Comparison of ENCODE assay signal across 13 cellular contexts in the genomic region with DNA sequence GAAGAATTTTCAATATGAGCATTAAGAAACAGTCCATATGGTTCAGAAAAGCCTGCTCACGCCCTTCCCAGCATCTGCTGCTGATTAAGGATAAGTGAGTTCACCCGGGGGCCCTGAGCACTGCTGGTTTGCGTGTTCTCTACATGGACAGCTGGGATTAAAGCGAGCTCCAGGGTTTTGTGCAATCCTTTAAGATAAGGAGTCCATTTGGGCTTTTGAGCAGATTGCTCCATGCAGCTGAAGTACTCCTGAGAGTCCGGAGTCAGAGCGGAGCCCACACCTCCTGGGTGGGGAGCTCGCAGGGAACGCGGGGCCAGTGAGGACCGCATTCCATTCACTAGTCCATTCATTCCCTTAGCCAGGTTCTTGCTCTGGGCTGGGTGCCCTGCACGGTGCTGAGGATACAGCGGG.
DNase-seq lines count a peak whose midpoint lies in the region; ATAC-seq and TF ChIP-seq lines count a peak whose summit lies in the region.
"Had no signal": no experiment of that assay in that cellular context is flagged by ENCODE, and none has a peak within 500 bp of the region (broad histone marks: within the 10 kb centered on the region; RNA-seq: fewer than 3 reads in every experiment).

No MANE protein-coding gene starts in this region.

- H3K36me3 Mint-ChIP-seq in neural progenitor cell: no peaks in the 10 kb centered on the region

- CTCF ChIA-PET in AG04449 (lab: Yijun Ruan, JAX): interaction anchor here (0.6 to 1.6 kb wide), 3 partner anchors 11 to 43 kb away, joined by 3 to 5 read pairs (median 3); no protein-coding TSS in a partner anchor

- H3K27me3 Mint-ChIP-seq in neural progenitor cell (ENCODE audit: insufficient read depth, low read depth): peaks cover 7% of the 10 kb centered on the region

- H4K20me1 ChIP-seq in neural progenitor cell (ENCODE audit: low read depth): no peaks in the 10 kb centered on the region

- H3K4me2 ChIP-seq in neural progenitor cell: no peak overlapping the region

- H3F3A ChIP-seq in neural progenitor cell (ENCODE audit: low read depth): no peaks in the 10 kb centered on the region

- no peaks in the 10 kb centered on the region for H3K9me3 ChIP-seq in neural progenitor cell (ENCODE audit: low read depth)

- no peaks in the 10 kb centered on the region for H3K9me3 Mint-ChIP-seq in neural progenitor cell
- H3K9me3 Mint-ChIP-seq: T-helper 2 cell treated with Interferon-gamma antibody and Interleukin-4, amounts not matched to agents 5 μg/mL and 100 μg/mL, for 36 hours had no signal

- H3K27ac ChIP-seq in neural progenitor cell: no peak overlapping the region
- H3K27ac ChIP-seq in foreskin keratinocyte: no peak overlapping the region

- peak overlapping the region; percentile 94 for H3K27ac Mint-ChIP-seq in neural progenitor cell
- H3K27ac Mint-ChIP-seq: progenitor cell of endocrine pancreas; T-helper 2 cell treated with Interferon-gamma antibody and Interleukin-4, amounts not matched to agents 5 μg/mL and 100 μg/mL, for 36 hours had no signal

- H3K27me3 ChIP-seq in neural progenitor cell (no peaks in the 10 kb centered on the region), foreskin keratinocyte (peaks cover 7% of the 10 kb centered on the region)

- POLR2A ChIA-PET in AG04449 (lab: Yijun Ruan, JAX): interaction anchor here (0.9 to 2.3 kb wide), 9 partner anchors 10 to 179 kb away, joined by 3 to 20 read pairs (median 5); a partner anchor contains a TSS

- DNase-seq in AG04449 (ENCODE audit: low read depth, low spot score) (peak; percentile 84), NCI-H2171 treated with DMSO at 0.1 percent for 48 hours (lab: John Stamatoyannopoulos, UW) (peak; percentile 90), fibroblast of pulmonary artery (ENCODE audit: low read depth) (peak; percentile 95), neural progenitor cell (ENCODE audit: low spot score) (no peak), foreskin keratinocyte (no peak), NOMO-1 treated with DMSO at 0.1 percent for 48 hours (lab: John Stamatoyannopoulos, UW; ENCODE audit: unreplicated experiment) (no peak), NCI-H446 treated with DMSO at 0.1 percent for 48 hours (lab: John Stamatoyannopoulos, UW) (no peak), NCI-H774 (lab: John Stamatoyannopoulos, UW) (no peak)
- DNase-seq: AML-193, cortex of kidney, Kasumi-1 had no signal

- ATAC-seq in foreskin keratinocyte: no peak

- H2AFZ ChIP-seq in neural progenitor cell (replicated peaks): no peak overlapping the region

- peaks cover 29% of the 10 kb centered on the region for H3K4me1 Mint-ChIP-seq in neural progenitor cell

- TF ChIP-seq CTCF in AG04449 (IDR thresholded peaks at IDR 0.05; ENCODE audit: insufficient read depth, low read length, missing control alignments) (no peak), fibroblast of pulmonary artery (IDR thresholded peaks at IDR 0.05; ENCODE audit: low read length, missing control alignments) (no peak), neural progenitor cell (IDR thresholded peaks at IDR 0.05) (no peak), foreskin keratinocyte (conservative IDR thresholded peaks at IDR 0.05) (no peak)

- H3K4me3 Mint-ChIP-seq in neural progenitor cell: peak overlapping the region; percentile 25
- H3K4me3 Mint-ChIP-seq: T-helper 2 cell treated with Interferon-gamma antibody and Interleukin-4, amounts not matched to agents 5 μg/mL and 100 μg/mL, for 36 hours had no signal

- H3K4me1 ChIP-seq in neural progenitor cell (peaks cover 6% of the 10 kb centered on the region), foreskin keratinocyte (no peaks in the 10 kb centered on the region)

- no peaks in the 10 kb centered on the region for H3K36me3 ChIP-seq in neural progenitor cell

- H3K4me3 ChIP-seq in AG04449 (ENCODE audit: low read depth, low read length) (no peak overlapping the region), fibroblast of pulmonary artery (replicated peaks; ENCODE audit: low read depth, low read length) (no peak overlapping the region), neural progenitor cell (no peak overlapping the region)

- peak overlapping the region; percentile 7 for H3K9ac ChIP-seq in neural progenitor cell

- no peaks in the 10 kb centered on the region for H3K79me2 ChIP-seq in neural progenitor cell (ENCODE audit: low read depth)

Comparison
In these comparisons a context has a peak if more than half of its experiments do, and no peak if none do; other contexts are left out.
1. DNase-seq: peak in AG04449 (single experiment), NCI-H2171 treated with DMSO at 0.1 percent for 48 hours (single experiment) and fibroblast of pulmonary artery (single experiment); none in neural progenitor cell (single experiment), foreskin keratinocyte (0 of 2), NOMO-1 treated with DMSO at 0.1 percent for 48 hours (single experiment), NCI-H446 treated with DMSO at 0.1 percent for 48 hours (single experiment) and NCI-H774 (single experiment).